In genomic region chr7:129502708-129503685, GRCh38 we compare ENCODE assay signal across 8 cellular contexts. TPM values are rescaled to one million over a fixed set of nuclear protein-coding genes. Genes with fewer than 3 reads are reported as not detected.
DNase-seq lines count a peak whose midpoint lies in the region; ATAC-seq and TF ChIP-seq lines count a peak whose summit lies in the region.

No MANE protein-coding gene starts in this region.

- CTCF ChIA-PET in activated CD4-positive, alpha-beta T cell treated with anti-CD3 and anti-CD28 coated beads for 36 hours (lab: Charles Lee), result interaction anchor here (0.8 to 1.2 kb wide), 2 partner anchors 132 to 515 kb away, joined by 3 to 5 read pairs; no protein-coding TSS in a partner anchor

- peak; percentile 12 for ATAC-seq in activated CD4-positive, alpha-beta T cell treated with anti-CD3 and anti-CD28 coated beads for 36 hours
- ATAC-seq in heart right ventricle, result peak in 4 of 8 donors; percentile 21 to 55 (median 30)
- peak; percentile 52 for ATAC-seq in sciatic nerve
- no peak for ATAC-seq in GM21825 (IDR thresholded peaks at IDR 0.05; ENCODE audit: unreplicated experiment)

- no peaks in the 10 kb centered on the region for H3K9me3 Mint-ChIP-seq in activated CD4-positive, alpha-beta T cell treated with anti-CD3 and anti-CD28 coated beads for 36 hours (ENCODE audit: low read depth)
- no peaks in the 10 kb centered on the region for H3K9me3 Mint-ChIP-seq in activated T-helper 1 cell treated with anti-CD3 and anti-CD28 coated beads, Interleukin-12 subunit alpha, Interleukin-12 subunit beta, Interleukin-2, Interleukin-4 antibody, amounts not matched to agents 30 ng/mL and 10 ng/mL and 1 ng/mL, durations not matched to agents 14 hours and 24 hours and 36 hours

- H3K27ac ChIP-seq in KMS-11, result no peak overlapping the region
- H3K27ac ChIP-seq in heart right ventricle, result no peak overlapping the region

- no peak for TF ChIP-seq CTCF in KMS-11 (conservative IDR thresholded peaks at IDR 0.05; ENCODE audit: low read depth, low read length)
- peak in 4 of 9 donors; percentile 5 to 22 (median 12) for TF ChIP-seq CTCF in heart right ventricle (IDR thresholded peaks at IDR 0.05)

- no peaks in the 10 kb centered on the region for H3K9me3 ChIP-seq in heart right ventricle

- H3K36me3 ChIP-seq in KMS-11 (ENCODE audit: insufficient read depth) (no peaks in the 10 kb centered on the region), heart right ventricle (no peaks in the 10 kb centered on the region)

- peak overlapping the region; percentile 99 for H2AFZ ChIP-seq in KMS-11 (ENCODE audit: low read depth)

- no peak overlapping the region for H3K4me3 ChIP-seq in KMS-11 (IDR thresholded peaks at IDR 0.05; ENCODE audit: insufficient read depth, low read depth, low read length)
- peak overlapping the region; percentile 28 to 63 (median 56) for H3K4me3 ChIP-seq in heart right ventricle

- peak overlapping the region; percentile 67; the same call in 1 of the 2 replicates for H3K9ac ChIP-seq in KMS-11

- POLR2A ChIA-PET in activated CD4-positive, alpha-beta T cell treated with anti-CD3 and anti-CD28 coated beads for 36 hours (lab: Charles Lee), result interaction anchor here (0.5 to 1.4 kb wide), 4 partner anchors 11 to 278 kb away, joined by 3 to 4 read pairs (median 4); no protein-coding TSS in a partner anchor

- peaks cover 14% of the 10 kb centered on the region for H3K4me1 Mint-ChIP-seq in activated CD4-positive, alpha-beta T cell treated with anti-CD3 and anti-CD28 coated beads for 36 hours
- H3K4me1 Mint-ChIP-seq in activated T-helper 1 cell treated with anti-CD3 and anti-CD28 coated beads, Interleukin-12 subunit alpha, Interleukin-12 subunit beta, Interleukin-2, Interleukin-4 antibody, amounts not matched to agents 30 ng/mL and 10 ng/mL and 1 ng/mL, durations not matched to agents 14 hours and 24 hours and 36 hours (ENCODE audit: low read depth), result peaks cover 19% of the 10 kb centered on the region

- H3K4me2 ChIP-seq in KMS-11, result peak overlapping the region; percentile 72

- H3K27me3 Mint-ChIP-seq in activated CD4-positive, alpha-beta T cell treated with anti-CD3 and anti-CD28 coated beads for 36 hours, result no peaks in the 10 kb centered on the region
- H3K27me3 Mint-ChIP-seq in activated T-helper 1 cell treated with anti-CD3 and anti-CD28 coated beads, Interleukin-12 subunit alpha, Interleukin-12 subunit beta, Interleukin-2, Interleukin-4 antibody, amounts not matched to agents 30 ng/mL and 10 ng/mL and 1 ng/mL, durations not matched to agents 14 hours and 24 hours and 36 hours (ENCODE audit: insufficient read depth), result peaks cover 16% of the 10 kb centered on the region

- H3K4me3 Mint-ChIP-seq in activated CD4-positive, alpha-beta T cell treated with anti-CD3 and anti-CD28 coated beads for 36 hours, result peak overlapping the region; percentile 45
- peak overlapping the region; percentile 82 for H3K4me3 Mint-ChIP-seq in activated T-helper 1 cell treated with anti-CD3 and anti-CD28 coated beads, Interleukin-12 subunit alpha, Interleukin-12 subunit beta, Interleukin-2, Interleukin-4 antibody, amounts not matched to agents 30 ng/mL and 10 ng/mL and 1 ng/mL, durations not matched to agents 14 hours and 24 hours and 36 hours

- H3K27ac Mint-ChIP-seq in activated CD4-positive, alpha-beta T cell treated with anti-CD3 and anti-CD28 coated beads for 36 hours, result no peak overlapping the region
- peak overlapping the region; percentile 86 for H3K27ac Mint-ChIP-seq in activated T-helper 1 cell treated with anti-CD3 and anti-CD28 coated beads, Interleukin-12 subunit alpha, Interleukin-12 subunit beta, Interleukin-2, Interleukin-4 antibody, amounts not matched to agents 30 ng/mL and 10 ng/mL and 1 ng/mL, durations not matched to agents 14 hours and 24 hours and 36 hours

- WGBS in heart right ventricle, 2 donors, result 12% methylated on average over 57 to 58 of the region's 58 CpGs

- no peaks in the 10 kb centered on the region for H4K20me1 ChIP-seq in KMS-11 (ENCODE audit: insufficient read depth)

- intact Hi-C loops in activated CD4-positive, alpha-beta T cell treated with anti-CD3 and anti-CD28 coated beads for 36 hours (cut with DNase I, micrococcal nuclease), result loop anchor here (1.0 to 10.0 kb wide), 8 partner anchors 28 to 446 kb away; partner anchors contain the start of genes NRF1 (in 2 of the 2) and STRIP2 (in 1 of the 2)
- intact Hi-C loops in activated T-helper 1 cell treated with anti-CD3 and anti-CD28 coated beads, Interleukin-12 subunit alpha, Interleukin-12 subunit beta, Interleukin-2, Interleukin-4 antibody, amounts not matched to agents 30 ng/mL and 10 ng/mL and 1 ng/mL, durations not matched to agents 14 hours and 24 hours and 36 hours (cut with micrococcal nuclease), result loop anchor here (1.0 to 5.0 kb wide), 8 partner anchors 9 to 1164 kb away; partner anchors contain the start of genes COPG2, NRF1 and STRIP2
- intact Hi-C loops in heart right ventricle (cut with DNase I), result loop anchor here in 3 of 10 donors (10.0 kb wide), 2 partner anchors 132 to 142 kb away; no protein-coding TSS in a partner anchor
- intact Hi-C loops in sciatic nerve (cut with DNase I), result no loop called here

- peaks cover 7% of the 10 kb centered on the region for H3K4me1 ChIP-seq in KMS-11 (ENCODE audit: low read depth, poor library complexity, severe bottlenecking)
- H3K4me1 ChIP-seq in heart right ventricle, result peaks cover 5 to 12% (median 8%) of the 10 kb centered on the region in 9 donors

- H3K36me3 Mint-ChIP-seq in activated CD4-positive, alpha-beta T cell treated with anti-CD3 and anti-CD28 coated beads for 36 hours (ENCODE audit: low read depth), result no peaks in the 10 kb centered on the region
- H3K36me3 Mint-ChIP-seq in activated T-helper 1 cell treated with anti-CD3 and anti-CD28 coated beads, Interleukin-12 subunit alpha, Interleukin-12 subunit beta, Interleukin-2, Interleukin-4 antibody, amounts not matched to agents 30 ng/mL and 10 ng/mL and 1 ng/mL, durations not matched to agents 14 hours and 24 hours and 36 hours (ENCODE audit: low read depth), result no peaks in the 10 kb centered on the region

- H3K27me3 ChIP-seq in KMS-11 (ENCODE audit: insufficient read depth, low read depth), result no peaks in the 10 kb centered on the region
- peaks cover 0 to 30% (median 9%) of the 10 kb centered on the region in 7 donors for H3K27me3 ChIP-seq in heart right ventricle

- peak; percentile 25 for DNase-seq in activated CD4-positive, alpha-beta T cell treated with anti-CD3 and anti-CD28 coated beads for 36 hours
- DNase-seq in activated CD4-positive, alpha-beta T cell treated with anti-CD3 and anti-CD28 coated beads for 1 hour, result no peak
- no peak for DNase-seq in activated T-helper 1 cell treated with anti-CD3 and anti-CD28 coated beads, Interleukin-12 subunit alpha, Interleukin-12 subunit beta, Interleukin-2, Interleukin-4 antibody, amounts not matched to agents 30 ng/mL and 10 ng/mL and 1 ng/mL, durations not matched to agents 14 hours and 24 hours and 36 hours (ENCODE audit: low spot score)
- no peak for DNase-seq in heart right ventricle
- no peak for DNase-seq in sciatic nerve (ENCODE audit: low spot score)
- no peak for DNase-seq in foreskin melanocyte

- no peaks in the 10 kb centered on the region for H3K79me2 ChIP-seq in KMS-11 (ENCODE audit: insufficient read depth, low read depth)

RNA-seq across cellular contexts. Expression of gene SMKR1, which starts 0.7 kb away (rescaled TPM):
- total RNA-seq in activated CD4-positive, alpha-beta T cell treated with anti-CD3 and anti-CD28 coated beads for 36 hours, result 1 to 10 TPM; 2.3 to 2.7 TPM
- total RNA-seq in activated T-helper 1 cell treated with anti-CD3 and anti-CD28 coated beads, Interleukin-12 subunit alpha, Interleukin-12 subunit beta, Interleukin-2, Interleukin-4 antibody, amounts not matched to agents 30 ng/mL and 10 ng/mL and 1 ng/mL, durations not matched to agents 14 hours and 24 hours and 36 hours, result 4.8 and 5.7 TPM in 2 replicates
- total RNA-seq in heart right ventricle, result not detected
- polyA plus RNA-seq in heart right ventricle, result under 1 TPM in 1 of 2 donors, not detected in 1; 0.28 TPM
- total RNA-seq in sciatic nerve, result 0.36 TPM
